In genomic region chr1:52693843-52694242, GRCh38 we compare ENCODE assay signal across 27 cellular contexts.
"Had no signal": no experiment of that assay in that cellular context is flagged by ENCODE, and none has a peak within 500 bp of the region (broad histone marks: within the 10 kb centered on the region; RNA-seq: fewer than 3 reads in every experiment).

No MANE protein-coding gene starts in this region.

- H3K36me3 ChIP-seq: ovary had no signal

- H3K27ac ChIP-seq: left lung, lower lobe of right lung, ovary, right atrium auricular region, right lobe of liver, tibial nerve, vagina had no signal

- H3K27me3 Mint-ChIP-seq: naive thymus-derived CD8-positive, alpha-beta T cell; progenitor cell of endocrine pancreas; stimulated activated memory B cell treated with anti-CD40 and anti-IgM and Interleukin-4, amounts not matched to agents 10 μg/mL and 1 μg/mL and 100 μg/mL, for 72 hours; stimulated activated naive CD8-positive, alpha-beta T cell treated with anti-CD3 and anti-CD28 coated beads, Interleukin-15, amount 100 ng/mL, for 72 hours; type B pancreatic cell had no signal

- H3K9me3 Mint-ChIP-seq: naive thymus-derived CD8-positive, alpha-beta T cell; nephron; neural crest cell; stimulated activated memory B cell treated with anti-CD40 and anti-IgM and Interleukin-4, amounts not matched to agents 10 μg/mL and 1 μg/mL and 100 μg/mL, for 72 hours; stimulated activated naive CD8-positive, alpha-beta T cell treated with anti-CD3 and anti-CD28 coated beads, Interleukin-15, amount 100 ng/mL, for 72 hours; type B pancreatic cell had no signal

- H3K9me3 ChIP-seq: left lung, lower lobe of right lung, ovary, right atrium auricular region, right lobe of liver, tibial nerve, vagina had no signal

- H3K4me2 ChIP-seq: smooth muscle cell had no signal

- H3K4me3 ChIP-seq: left lung, lower lobe of right lung, ovary, right atrium auricular region, right lobe of liver, smooth muscle cell, tibial nerve, vagina had no signal

- H3K27ac Mint-ChIP-seq: nephron; progenitor cell of endocrine pancreas; stimulated activated memory B cell treated with anti-CD40 and anti-IgM and Interleukin-4, amounts not matched to agents 10 μg/mL and 1 μg/mL and 100 μg/mL, for 72 hours; stimulated activated naive CD8-positive, alpha-beta T cell treated with anti-CD3 and anti-CD28 coated beads, Interleukin-15, amount 100 ng/mL, for 72 hours; type B pancreatic cell had no signal

- DNase-seq: hippocampal formation; kidney; left colon; lower lobe of right lung; mammary epithelial cell; mesenchymal stem cell; naive thymus-derived CD8-positive, alpha-beta T cell; nucleus accumbens; ovary; stimulated activated CD4-positive, alpha-beta T cell treated with anti-CD3 and anti-CD28 coated beads, Interleukin-1b, Interleukin-23, amount 100 ng/mL, for 48 hours; stimulated activated CD4-positive, alpha-beta T cell treated with anti-CD3 and anti-CD28 coated beads, Interleukin-2, amount 100 ng/mL, for 48 hours; stimulated activated CD4-positive, alpha-beta T cell treated with anti-CD3 and anti-CD28 coated beads, Interleukin-4, amount 100 ng/mL, for 4 hours; stimulated activated CD8-positive, alpha-beta memory T cell treated with anti-CD3 and anti-CD28 coated beads, Interleukin-4, amount 100 ng/mL, for 48 hours; stimulated activated naive CD4-positive, alpha-beta T cell treated with Interleukin-2 at 50 U/mL for 16 hours; stimulated activated naive CD8-positive, alpha-beta T cell treated with anti-CD3 and anti-CD28 coated beads, Interleukin-15, amount 100 ng/mL, for 72 hours; substantia nigra had no signal

- ATAC-seq: left colon; left lung; lower lobe of right lung; naive thymus-derived CD8-positive, alpha-beta T cell; right lobe of liver; stimulated activated memory B cell treated with anti-CD40 and anti-IgM and Interleukin-4, amounts not matched to agents 10 μg/mL and 1 μg/mL and 100 μg/mL, for 72 hours; stimulated activated naive CD8-positive, alpha-beta T cell treated with anti-CD3 and anti-CD28 coated beads, Interleukin-15, amount 100 ng/mL, for 72 hours had no signal

- H3K27me3 ChIP-seq: left lung, ovary, right atrium auricular region, right lobe of liver, tibial nerve, vagina had no signal

- H3K4me3 Mint-ChIP-seq: naive thymus-derived CD8-positive, alpha-beta T cell; neural crest cell; stimulated activated memory B cell treated with anti-CD40 and anti-IgM and Interleukin-4, amounts not matched to agents 10 μg/mL and 1 μg/mL and 100 μg/mL, for 72 hours; stimulated activated naive CD8-positive, alpha-beta T cell treated with anti-CD3 and anti-CD28 coated beads, Interleukin-15, amount 100 ng/mL, for 72 hours; type B pancreatic cell had no signal
